Comparison of ENCODE assay signal across 1 cellular context in the genomic region with DNA sequence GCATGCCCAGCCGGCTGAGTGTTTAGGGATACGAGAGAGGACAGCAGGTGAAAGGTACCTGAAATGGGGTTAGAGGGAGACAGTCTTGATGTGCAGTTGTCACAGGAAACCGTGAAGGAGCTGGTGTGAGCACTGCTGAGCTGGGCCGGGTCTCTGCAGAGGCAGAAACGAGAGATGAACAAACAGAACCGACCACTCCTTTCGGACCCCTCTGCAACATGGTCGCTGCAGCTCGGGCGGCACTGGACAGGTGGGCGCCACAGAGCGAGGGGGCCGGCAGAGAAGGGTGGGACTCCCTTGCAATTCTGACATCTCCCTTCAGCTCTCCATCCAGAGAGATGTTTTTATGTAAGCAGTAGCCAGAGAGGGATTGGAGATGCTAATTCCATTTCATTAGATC.
TF ChIP-seq lines count a peak whose summit lies in the region.

No MANE protein-coding gene starts in this region.

TF ChIP-seq in GM23338, 12 proteins besides CTCF, POLR2A, EP300 and RAD21 (continued from another document):
- TF ChIP-seq, protein P1, sequence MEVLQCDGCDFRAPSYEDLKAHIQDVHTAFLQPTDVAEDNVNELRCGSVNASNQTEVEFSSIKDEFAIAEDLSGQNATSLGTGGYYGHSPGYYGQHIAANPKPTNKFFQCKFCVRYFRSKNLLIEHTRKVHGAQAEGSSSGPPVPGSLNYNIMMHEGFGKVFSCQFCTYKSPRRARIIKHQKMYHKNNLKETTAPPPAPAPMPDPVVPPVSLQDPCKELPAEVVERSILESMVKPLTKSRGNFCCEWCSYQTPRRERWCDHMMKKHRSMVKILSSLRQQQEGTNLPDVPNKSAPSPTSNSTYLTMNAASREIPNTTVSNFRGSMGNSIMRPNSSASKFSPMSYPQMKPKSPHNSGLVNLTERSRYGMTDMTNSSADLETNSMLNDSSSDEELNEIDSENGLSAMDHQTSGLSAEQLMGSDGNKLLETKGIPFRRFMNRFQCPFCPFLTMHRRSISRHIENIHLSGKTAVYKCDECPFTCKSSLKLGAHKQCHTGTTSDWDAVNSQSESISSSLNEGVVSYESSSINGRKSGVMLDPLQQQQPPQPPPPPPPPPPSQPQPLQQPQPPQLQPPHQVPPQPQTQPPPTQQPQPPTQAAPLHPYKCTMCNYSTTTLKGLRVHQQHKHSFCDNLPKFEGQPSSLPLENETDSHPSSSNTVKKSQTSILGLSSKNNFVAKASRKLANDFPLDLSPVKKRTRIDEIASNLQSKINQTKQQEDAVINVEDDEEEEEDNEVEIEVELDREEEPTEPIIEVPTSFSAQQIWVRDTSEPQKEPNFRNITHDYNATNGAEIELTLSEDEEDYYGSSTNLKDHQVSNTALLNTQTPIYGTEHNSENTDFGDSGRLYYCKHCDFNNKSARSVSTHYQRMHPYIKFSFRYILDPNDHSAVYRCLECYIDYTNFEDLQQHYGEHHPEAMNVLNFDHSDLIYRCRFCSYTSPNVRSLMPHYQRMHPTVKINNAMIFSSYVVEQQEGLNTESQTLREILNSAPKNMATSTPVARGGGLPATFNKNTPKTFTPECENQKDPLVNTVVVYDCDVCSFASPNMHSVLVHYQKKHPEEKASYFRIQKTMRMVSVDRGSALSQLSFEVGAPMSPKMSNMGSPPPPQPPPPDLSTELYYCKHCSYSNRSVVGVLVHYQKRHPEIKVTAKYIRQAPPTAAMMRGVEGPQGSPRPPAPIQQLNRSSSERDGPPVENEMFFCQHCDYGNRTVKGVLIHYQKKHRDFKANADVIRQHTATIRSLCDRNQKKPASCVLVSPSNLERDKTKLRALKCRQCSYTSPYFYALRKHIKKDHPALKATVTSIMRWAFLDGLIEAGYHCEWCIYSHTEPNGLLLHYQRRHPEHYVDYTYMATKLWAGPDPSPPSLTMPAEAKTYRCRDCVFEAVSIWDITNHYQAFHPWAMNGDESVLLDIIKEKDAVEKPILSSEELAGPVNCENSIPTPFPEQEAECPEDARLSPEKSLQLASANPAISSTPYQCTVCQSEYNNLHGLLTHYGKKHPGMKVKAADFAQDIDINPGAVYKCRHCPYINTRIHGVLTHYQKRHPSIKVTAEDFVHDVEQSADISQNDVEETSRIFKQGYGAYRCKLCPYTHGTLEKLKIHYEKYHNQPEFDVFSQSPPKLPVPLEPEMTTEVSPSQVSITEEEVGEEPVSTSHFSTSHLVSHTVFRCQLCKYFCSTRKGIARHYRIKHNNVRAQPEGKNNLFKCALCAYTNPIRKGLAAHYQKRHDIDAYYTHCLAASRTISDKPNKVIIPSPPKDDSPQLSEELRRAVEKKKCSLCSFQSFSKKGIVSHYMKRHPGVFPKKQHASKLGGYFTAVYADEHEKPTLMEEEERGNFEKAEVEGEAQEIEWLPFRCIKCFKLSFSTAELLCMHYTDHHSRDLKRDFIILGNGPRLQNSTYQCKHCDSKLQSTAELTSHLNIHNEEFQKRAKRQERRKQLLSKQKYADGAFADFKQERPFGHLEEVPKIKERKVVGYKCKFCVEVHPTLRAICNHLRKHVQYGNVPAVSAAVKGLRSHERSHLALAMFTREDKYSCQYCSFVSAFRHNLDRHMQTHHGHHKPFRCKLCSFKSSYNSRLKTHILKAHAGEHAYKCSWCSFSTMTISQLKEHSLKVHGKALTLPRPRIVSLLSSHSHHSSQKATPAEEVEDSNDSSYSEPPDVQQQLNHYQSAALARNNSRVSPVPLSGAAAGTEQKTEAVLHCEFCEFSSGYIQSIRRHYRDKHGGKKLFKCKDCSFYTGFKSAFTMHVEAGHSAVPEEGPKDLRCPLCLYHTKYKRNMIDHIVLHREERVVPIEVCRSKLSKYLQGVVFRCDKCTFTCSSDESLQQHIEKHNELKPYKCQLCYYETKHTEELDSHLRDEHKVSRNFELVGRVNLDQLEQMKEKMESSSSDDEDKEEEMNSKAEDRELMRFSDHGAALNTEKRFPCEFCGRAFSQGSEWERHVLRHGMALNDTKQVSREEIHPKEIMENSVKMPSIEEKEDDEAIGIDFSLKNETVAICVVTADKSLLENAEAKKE (CRISPR knock-in tag; IDR thresholded peaks at IDR 0.05), result no peak
- TF ChIP-seq ZNF331 (CRISPR knock-in tag; IDR thresholded peaks at IDR 0.05; ENCODE audit: low read depth) (no peak), CREB1 (CRISPR knock-in tag; IDR thresholded peaks at IDR 0.05; ENCODE audit: low read depth) (no peak), POLR2AphosphoS5 (IDR thresholded peaks at IDR 0.05; ENCODE audit: low read depth) (no peak), ZNF114 (CRISPR knock-in tag; IDR thresholded peaks at IDR 0.05) (no peak), JUNB (IDR thresholded peaks at IDR 0.05; ENCODE audit: unreplicated experiment) (no peak)
